Comparison of ENCODE assay signal across 10 cellular contexts in genomic region chr3:98531622-98532274, GRCh38. TPM values are rescaled to one million over a fixed set of nuclear protein-coding genes. Genes with fewer than 3 reads are reported as not detected.
DNase-seq lines count a peak whose midpoint lies in the region; ATAC-seq and TF ChIP-seq lines count a peak whose summit lies in the region.
"Had no signal": no experiment of that assay in that cellular context is flagged by ENCODE, and none has a peak within 500 bp of the region (broad histone marks: within the 10 kb centered on the region; RNA-seq: fewer than 3 reads in every experiment).

TSS of gene GPR15 (plus strand) at chr3:98531978. CDS start at chr3:98532034, 56 bp downstream.

- DNase-seq in NCI-H345 (lab: John Stamatoyannopoulos, UW), result no peak
- no peak for DNase-seq in HFFc6
- DNase-seq in iPS-NIHi11 (ENCODE audit: low spot score), result no peak
- DNase-seq in NCI-H1694 (lab: John Stamatoyannopoulos, UW), result no peak
- DNase-seq: naive B cell had no signal

- H3K4me1 Mint-ChIP-seq in HFFc6 (ENCODE audit: low read depth), result no peaks in the 10 kb centered on the region

- no peaks in the 10 kb centered on the region for H3K27me3 ChIP-seq in mononuclear cell (ENCODE audit: insufficient read depth, low read length)

- H3K27ac Mint-ChIP-seq in HFFc6, result no peak within 1 kb of the TSS
- H3K27ac Mint-ChIP-seq: naive B cell had no signal

- H3K9me3 ChIP-seq in mononuclear cell (ENCODE audit: low read depth, low read length), result no peaks in the 10 kb centered on the region

- no peak within 1 kb of the TSS for H3K4me3 Mint-ChIP-seq in HFFc6
- H3K4me3 Mint-ChIP-seq: naive B cell had no signal

- no peak for TF ChIP-seq CTCF in HFFc6 (IDR thresholded peaks at IDR 0.05)

- peaks cover 16% of the 10 kb centered on the region for H3K27me3 Mint-ChIP-seq in HFFc6 (ENCODE audit: insufficient read depth)

- ATAC-seq in GM18517 (IDR thresholded peaks at IDR 0.05; ENCODE audit: unreplicated experiment), result peak; percentile 34
- ATAC-seq in GM21515 (IDR thresholded peaks at IDR 0.05; ENCODE audit: unreplicated experiment), result peak; percentile 30
- peak; percentile 20 for ATAC-seq in HG03460 (IDR thresholded peaks at IDR 0.05; ENCODE audit: unreplicated experiment)

- H3K4me3 ChIP-seq in mononuclear cell (ENCODE audit: low read length), result peak within 1 kb of the TSS; percentile 4

- no peaks in the 10 kb centered on the region for H3K9me3 Mint-ChIP-seq in HFFc6
- H3K9me3 Mint-ChIP-seq: naive B cell had no signal

- no peaks in the 10 kb centered on the region for H3K36me3 Mint-ChIP-seq in HFFc6 (ENCODE audit: low read depth)
- H3K36me3 Mint-ChIP-seq: naive B cell had no signal

- no peaks in the 10 kb centered on the region for H3K4me1 ChIP-seq in mononuclear cell (ENCODE audit: insufficient read depth, low read length)

RNA-seq across cellular contexts. Expression of gene GPR15, which starts in this region (rescaled TPM):
- total RNA-seq in mononuclear cell, result 40.1 TPM
- not detected for total RNA-seq in HFFc6 (2021; fragmentation: NEBNext Ultra II Directional; extraction: Animal tissue kit (Norgen Biotek cat#: 25700))
- total RNA-seq: NCI-H460 had no signal

Comparison
In these comparisons a context has a peak if more than half of its experiments do, and no peak if none do; other contexts are left out.
1. RNA of gene GPR15 (total RNA-seq): 40.1 TPM in mononuclear cell (single experiment); not detected in HFFc6; every median in the first group is over 10 times any median in the second.
2. Peak in every context shown above with its lines, with median percentiles within 50 percentile points of each other: ATAC-seq.